In genomic region chr1:82923957-82924356, GRCh38 we compare ENCODE assay signal across 24 cellular contexts.
"Had no signal": no experiment of that assay in that cellular context is flagged by ENCODE, and none has a peak within 500 bp of the region (broad histone marks: within the 10 kb centered on the region; RNA-seq: fewer than 3 reads in every experiment).

No MANE protein-coding gene starts in this region.

- H3K4me1 ChIP-seq: SJSA1 had no signal

- DNase-seq: IMR-90, Karpas-422, KG1, MG63, NCI-H1092, NCI-H1105 treated with DMSO at 0.1 percent for 48 hours, NCI-H1417 treated with DMSO at 0.1 percent for 48 hours, NCI-H146, NCI-H1694 treated with DMSO at 0.1 percent for 48 hours, NCI-H1930, NCI-H2081, NCI-H2107, NCI-H2171 treated with DMSO at 0.1 percent for 48 hours, NCI-H345, NCI-H510A, NCI-H524 treated with DMSO at 0.1 percent for 48 hours, NCI-H69, NCI-H774, Right ventricle myocardium superior, RPMI8226, SIG-M5 had no signal

- H3K4me3 ChIP-seq: MG63, SJSA1, SK-N-MC had no signal

- H3K9me3 ChIP-seq: MG63, SJSA1 had no signal

- H3K27me3 ChIP-seq: MG63, SJSA1 had no signal

- H3K27ac ChIP-seq: SJSA1, SK-N-MC had no signal

- H3K36me3 ChIP-seq: MG63, SJSA1 had no signal

- ATAC-seq: HepG2 had no signal
